Comparison of ENCODE assay signal across 8 cellular contexts in genomic region chr15:100878601-100879000, GRCh38. TPM values are rescaled to one million over a fixed set of nuclear protein-coding genes. Genes with fewer than 3 reads are reported as not detected.
DNase-seq lines count a peak whose midpoint lies in the region; ATAC-seq, FAIRE-seq and TF ChIP-seq lines count a peak whose summit lies in the region.

No MANE protein-coding gene starts in this region.

- H3K4me1 ChIP-seq in cardiac muscle cell (ENCODE audit: low read depth) (no peaks in the 10 kb centered on the region), astrocyte (ENCODE audit: insufficient read depth, low read length) (peaks cover 6% of the 10 kb centered on the region), lower lobe of right lung (peaks cover 12% of the 10 kb centered on the region), upper lobe of left lung (peaks cover 13 to 23% (median 16%) of the 10 kb centered on the region in 4 donors)

- peak overlapping the region; percentile 75 for H3K4me3 Mint-ChIP-seq in astrocyte (ENCODE audit: unreplicated experiment)

- H3K27me3 Mint-ChIP-seq in astrocyte (ENCODE audit: low read depth, unreplicated experiment) = peaks cover 82% of the 10 kb centered on the region

- no peaks in the 10 kb centered on the region for H3K4me1 Mint-ChIP-seq in astrocyte (ENCODE audit: low read depth, unreplicated experiment)

- H3K36me3 Mint-ChIP-seq in astrocyte (ENCODE audit: low read depth, unreplicated experiment) = no peaks in the 10 kb centered on the region

- no peak for TF ChIP-seq POLR2A in upper lobe of left lung (IDR thresholded peaks at IDR 0.05)
- TF ChIP-seq POLR2A in erythroblast (IDR thresholded peaks at IDR 0.05; ENCODE audit: low read length) = no peak

- no peak for DNase-seq in cardiac muscle cell (ENCODE audit: low read depth in 1 of 2, low spot score in 1 of 2)
- DNase-seq in cardiac septum (ENCODE audit: low spot score) = no peak
- DNase-seq in astrocyte (ENCODE audit: low read depth) = no peak
- no peak for DNase-seq in lower lobe of right lung
- DNase-seq in upper lobe of left lung = no peak
- DNase-seq in erythroblast (lab: John Stamatoyannopoulos, UW) = no peak

- H3K27me3 ChIP-seq in cardiac muscle cell = peaks cover 100% of the 10 kb centered on the region
- H3K27me3 ChIP-seq in astrocyte (ENCODE audit: insufficient read depth, low read length) = peaks cover 26% of the 10 kb centered on the region
- H3K27me3 ChIP-seq in lower lobe of right lung (ENCODE audit: low read depth) = peaks cover 51% of the 10 kb centered on the region
- H3K27me3 ChIP-seq in upper lobe of left lung = peaks cover 0 to 24% (median 12%) of the 10 kb centered on the region in 4 donors

- ATAC-seq in lower lobe of right lung = no peak
- ATAC-seq in upper lobe of left lung (ENCODE audit: low FRiP score in 2 of 2) = no peak
- no peak for ATAC-seq in GM18868 (IDR thresholded peaks at IDR 0.05; ENCODE audit: unreplicated experiment)
- ATAC-seq in GM18861 (IDR thresholded peaks at IDR 0.05; ENCODE audit: unreplicated experiment) = no peak

- peaks cover 13% of the 10 kb centered on the region for H3K79me2 ChIP-seq in astrocyte (ENCODE audit: insufficient read depth, low read length)

- FAIRE-seq in astrocyte (lab: Jason Lieb, UNC) = no peak

- TF ChIP-seq CTCF in cardiac muscle cell (IDR thresholded peaks at IDR 0.05; ENCODE audit: low read depth, low read length) = no peak
- no peak for TF ChIP-seq CTCF in astrocyte (IDR thresholded peaks at IDR 0.05; ENCODE audit: insufficient read depth, low read depth, low read length)
- TF ChIP-seq CTCF in lower lobe of right lung (IDR thresholded peaks at IDR 0.05) = no peak
- no peak for TF ChIP-seq CTCF in upper lobe of left lung (IDR thresholded peaks at IDR 0.05)

- intact Hi-C loops in cardiac septum (cut with DNase I) (no loop called here), lower lobe of right lung (cut with DNase I) (loop anchor here (10.0 kb wide), 1 partner anchor 254 kb away; no protein-coding TSS in a partner anchor)

- no peak overlapping the region for H3K27ac Mint-ChIP-seq in astrocyte (ENCODE audit: unreplicated experiment)

- no peak overlapping the region for H2AFZ ChIP-seq in astrocyte (ENCODE audit: low read depth, low read length)

- H3K4me2 ChIP-seq in astrocyte (ENCODE audit: low read length) = peak overlapping the region; percentile 85

- WGBS in upper lobe of left lung, 2 donors = 26 to 30% methylated on average over 12 of the region's 12 CpGs

- no peak for TF ChIP-seq EP300 in upper lobe of left lung (IDR thresholded peaks at IDR 0.05)

- H3K27ac ChIP-seq in cardiac muscle cell = no peak overlapping the region
- H3K27ac ChIP-seq in astrocyte (ENCODE audit: low read depth, low read length) = no peak overlapping the region
- no peak overlapping the region for H3K27ac ChIP-seq in lower lobe of right lung
- no peak overlapping the region for H3K27ac ChIP-seq in upper lobe of left lung

- H3K9ac ChIP-seq in astrocyte (ENCODE audit: low read length) = no peak overlapping the region

- H4K20me1 ChIP-seq in astrocyte (ENCODE audit: insufficient read depth, low read length) = peaks cover 5% of the 10 kb centered on the region

- H3K36me3 ChIP-seq in cardiac muscle cell = no peaks in the 10 kb centered on the region
- no peaks in the 10 kb centered on the region for H3K36me3 ChIP-seq in astrocyte (ENCODE audit: insufficient read depth, low read length)
- H3K36me3 ChIP-seq in lower lobe of right lung = no peaks in the 10 kb centered on the region
- no peaks in the 10 kb centered on the region for H3K36me3 ChIP-seq in upper lobe of left lung

- H3K4me3 ChIP-seq in cardiac muscle cell (peak overlapping the region; percentile 33), astrocyte (ENCODE audit: insufficient read depth, low read depth, low read length) (no peak overlapping the region), lower lobe of right lung (peak overlapping the region; percentile 50), upper lobe of left lung (peak overlapping the region in 3 of 4 donors; percentile 47 to 56 (median 51))

- H3K9me3 Mint-ChIP-seq in astrocyte (ENCODE audit: unreplicated experiment) = peaks cover 2% of the 10 kb centered on the region

- no peaks in the 10 kb centered on the region for H3K9me3 ChIP-seq in cardiac muscle cell (ENCODE audit: low read depth)
- H3K9me3 ChIP-seq in astrocyte (ENCODE audit: insufficient read depth, low read depth, low read length) = no peaks in the 10 kb centered on the region
- no peaks in the 10 kb centered on the region for H3K9me3 ChIP-seq in lower lobe of right lung
- H3K9me3 ChIP-seq in upper lobe of left lung = no peaks in the 10 kb centered on the region

RNA-seq across cellular contexts. Expression of gene ALDH1A3, which starts 1.0 kb away (rescaled TPM):
- total RNA-seq in cardiac muscle cell = not detected in 2 replicates
- 0.28 TPM in 1 of 2 replicates, not detected in the other for polyA plus RNA-seq in cardiac muscle cell
- 7.8 TPM for total RNA-seq in cardiac septum
- total RNA-seq in astrocyte = 0.55 and 0.95 TPM in 2 replicates
- 9.7 TPM for total RNA-seq in lower lobe of right lung
- total RNA-seq in upper lobe of left lung = 10 to 100 TPM in 5 of 6 donors, 1 to 10 TPM in 1; 3.6 to 41.5 (median 14.1) TPM

RNA-seq across cellular contexts. Expression of gene LRRK1, which starts 40.6 kb away (rescaled TPM):
- total RNA-seq in cardiac muscle cell (0.39 and 1.0 TPM in 2 replicates), cardiac septum (3.5 TPM), astrocyte (0.41 and 0.65 TPM in 2 replicates), lower lobe of right lung (24.3 TPM), upper lobe of left lung (10 to 100 TPM; 15.0 to 47.1 (median 31.2) TPM)
- 0.12 and 0.72 TPM in 2 replicates for polyA plus RNA-seq in cardiac muscle cell
